13 cellular contexts compared by ENCODE assay signal in the genomic region with DNA sequence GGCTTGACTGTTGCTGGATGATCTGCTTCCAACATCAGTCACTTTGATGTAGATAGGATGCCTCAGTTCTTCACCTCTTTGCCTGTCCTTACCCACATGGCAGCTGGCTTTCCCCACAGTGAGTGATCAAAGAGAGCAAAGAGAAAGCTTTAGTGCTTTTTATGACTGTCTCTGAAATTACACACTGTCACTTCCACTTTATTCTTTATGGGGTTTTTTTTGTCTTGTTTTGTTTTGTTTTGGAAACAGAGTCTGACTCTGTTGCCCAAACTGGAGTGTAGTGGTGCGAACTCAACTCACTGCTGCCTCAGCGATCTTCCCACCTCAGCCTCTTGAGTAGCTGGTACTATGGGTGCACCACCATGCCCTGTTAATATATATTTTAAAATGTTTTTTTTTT. TPM values are rescaled to one million over a fixed set of nuclear protein-coding genes. Genes with fewer than 3 reads are reported as not detected.
A peak's percentile ranks its signal among the peaks of the same experiment; 100 is the strongest.
DNase-seq lines count a peak whose midpoint lies in the region; ATAC-seq, FAIRE-seq and TF ChIP-seq lines count a peak whose summit lies in the region.
"Had no signal": no experiment of that assay in that cellular context is flagged by ENCODE, and none has a peak within 500 bp of the region (broad histone marks: within the 10 kb centered on the region; RNA-seq: fewer than 3 reads in every experiment).

No MANE protein-coding gene starts in this region.

- TF ChIP-seq POLR2A in HepG2 (IDR thresholded peaks at IDR 0.05; ENCODE audit: insufficient read depth in 1 of 2, low read depth in 2 of 2, low read length in 2 of 2), result no peak

- H2AFZ ChIP-seq in HepG2 (ENCODE audit: low read length), result no peak overlapping the region

- H3K36me3 Mint-ChIP-seq in CD8-positive, alpha-beta memory T cell, result peaks cover 4 to 66% (median 10%) of the 10 kb centered on the region in 3 donors
- peaks cover 5% of the 10 kb centered on the region for H3K36me3 Mint-ChIP-seq in IgD-negative memory B cell
- H3K36me3 Mint-ChIP-seq in activated naive CD4-positive, alpha-beta T cell treated with anti-CD3 and anti-CD28 coated beads, Interleukin-2, amount 50 U/mL, for 72 hours, result peaks cover 0 to 10% of the 10 kb centered on the region in 2 donors

- H4K20me1 ChIP-seq in HepG2 (ENCODE audit: insufficient read depth, low read length), result no peaks in the 10 kb centered on the region

- BruUV-seq in HepG2 (replicated peaks; lab: Mats Ljungman, UMichigan), result no TSS peak

- H3K4me3 ChIP-seq in CD8-positive, alpha-beta memory T cell (ENCODE audit: low read length), result no peak overlapping the region
- H3K4me3 ChIP-seq in HepG2 (replicated peaks in 1 of 3; ENCODE audit: insufficient read depth in 1 of 3, low read depth in 2 of 3, low read length in 3 of 3) (no peak overlapping the region), small intestine (ENCODE audit: low read depth in 1 of 2, low read length in 2 of 2) (no peak overlapping the region)
- H3K4me3 ChIP-seq: esophagus muscularis mucosa had no signal

- POLR2A ChIA-PET in CD8-positive, alpha-beta memory T cell (lab: Charles Lee), result no interaction called here
- POLR2A ChIA-PET in HepG2 (lab: Yijun Ruan, JAX), result no interaction called here

- in situ Hi-C loops in HepG2 (cut with HindIII; ENCODE audit: extremely low pct_ligation_motif_present, low pct_unique_long_range_greater_than_20kb), result no loop called here

- H3K9me3 Mint-ChIP-seq in CD8-positive, alpha-beta memory T cell, result no peaks in the 10 kb centered on the region
- H3K9me3 Mint-ChIP-seq in IgD-negative memory B cell, result no peaks in the 10 kb centered on the region
- H3K9me3 Mint-ChIP-seq in activated naive CD4-positive, alpha-beta T cell treated with anti-CD3 and anti-CD28 coated beads, Interleukin-2, amount 50 U/mL, for 72 hours, result no peaks in the 10 kb centered on the region

- H3K27ac ChIP-seq in CD8-positive, alpha-beta memory T cell (ENCODE audit: low read depth, low read length), result no peak overlapping the region
- H3K27ac ChIP-seq in HepG2 (ENCODE audit: extremely low read length, insufficient read depth, low read length) (no peak overlapping the region), small intestine (ENCODE audit: low read depth in 1 of 2, low read length in 1 of 2) (no peak overlapping the region)
- H3K27ac ChIP-seq: esophagus muscularis mucosa had no signal

- H3K36me3 ChIP-seq in CD8-positive, alpha-beta memory T cell (ENCODE audit: insufficient read depth, low read length), result peaks cover 22% of the 10 kb centered on the region
- peaks cover 17 to 68% of the 10 kb centered on the region in 2 experiments; a peak in 4 of 5 replicates for H3K36me3 ChIP-seq in HepG2 (replicated peaks in 1 of 2; ENCODE audit: control insufficient read depth in 1 of 2, insufficient read depth in 2 of 2, low read length in 2 of 2)
- peaks cover 2 to 10% of the 10 kb centered on the region in 2 donors for H3K36me3 ChIP-seq in small intestine (ENCODE audit: control insufficient read depth in 2 of 2, insufficient read depth in 2 of 2, low read length in 2 of 2)

- no peak for TF ChIP-seq CTCF in HepG2 (CRISPR knock-in tag; IDR thresholded peaks at IDR 0.05)

- intact Hi-C loops in HepG2 (cut with micrococcal nuclease; ENCODE audit: unreplicated experiment), result no loop called here

- H3K4me1 ChIP-seq in CD8-positive, alpha-beta memory T cell (ENCODE audit: insufficient read depth, low read length), result no peaks in the 10 kb centered on the region
- H3K4me1 ChIP-seq in HepG2 (ENCODE audit: insufficient read depth, low read length) (no peaks in the 10 kb centered on the region), small intestine (ENCODE audit: control insufficient read depth in 2 of 2, insufficient read depth in 1 of 2, low read depth in 1 of 2, low read length in 1 of 2) (no peaks in the 10 kb centered on the region)
- H3K4me1 ChIP-seq: esophagus muscularis mucosa had no signal

- no peak for TF ChIP-seq RAD21 in HepG2 (CRISPR knock-in tag; IDR thresholded peaks at IDR 0.05)

- WGBS in HepG2 (ENCODE audit: low lambda C conversion rate), result 96% methylated on average over 2 of the region's 2 CpGs
- WGBS in small intestine, 3 donors, result 75 to 95% (median 84%) methylated on average over 2 of the region's 2 CpGs

- no peaks in the 10 kb centered on the region for H3K9me3 ChIP-seq in CD8-positive, alpha-beta memory T cell (ENCODE audit: low read length)
- H3K9me3 ChIP-seq in HepG2 (ENCODE audit: low read length) (no peaks in the 10 kb centered on the region), small intestine (ENCODE audit: control insufficient read depth, low read depth) (no peaks in the 10 kb centered on the region)
- H3K9me3 ChIP-seq: esophagus muscularis mucosa, SK-N-SH had no signal

- no peak for FAIRE-seq in HepG2 (lab: Jason Lieb, UNC)
- no peak for FAIRE-seq in small intestine (lab: Jason Lieb, UNC)

- TF ChIP-seq EP300 in HepG2 (IDR thresholded peaks at IDR 0.05; ENCODE audit: low read depth in 2 of 2, low read length in 2 of 2) (no peak), HepG2 (CRISPR knock-in tag; IDR thresholded peaks at IDR 0.05; ENCODE audit: borderline replicate concordance) (no peak)

- H3K4me2 ChIP-seq in HepG2 (ENCODE audit: low read depth, low read length), result no peak overlapping the region
- H3K4me2 ChIP-seq: SK-N-SH had no signal

- CTCF ChIA-PET in CD8-positive, alpha-beta memory T cell (lab: Charles Lee), result no interaction called here
- CTCF ChIA-PET in HepG2 (lab: Yijun Ruan, JAX; ENCODE audit: low intra/inter-chr PET ratio, low total read pairs), result no interaction called here

- no peaks in the 10 kb centered on the region for H3K27me3 ChIP-seq in CD8-positive, alpha-beta memory T cell (ENCODE audit: insufficient read depth, low read length, poor library complexity, severe bottlenecking)
- no peaks in the 10 kb centered on the region for H3K27me3 ChIP-seq in HepG2 (ENCODE audit: control insufficient read depth in 1 of 2, insufficient read depth in 2 of 2, low read length in 2 of 2)
- H3K27me3 ChIP-seq in small intestine (ENCODE audit: control insufficient read depth in 2 of 2, insufficient read depth in 2 of 2, low read length in 2 of 2), result no peaks in the 10 kb centered on the region
- H3K27me3 ChIP-seq: esophagus muscularis mucosa had no signal

- H3K79me2 ChIP-seq in HepG2 (ENCODE audit: insufficient read depth, low read length), result no peaks in the 10 kb centered on the region

- H3K4me1 Mint-ChIP-seq in CD8-positive, alpha-beta memory T cell, result peaks cover 2 to 17% (median 10%) of the 10 kb centered on the region in 3 donors
- peaks cover 6 to 14% (median 8%) of the 10 kb centered on the region in 3 donors for H3K4me1 Mint-ChIP-seq in IgD-negative memory B cell

- DNase-seq in CD8-positive, alpha-beta memory T cell, result no peak
- peak in 1 of 2 donors; percentile 20 for DNase-seq in activated naive CD4-positive, alpha-beta T cell treated with anti-CD3 and anti-CD28 coated beads, Interleukin-2, amount 50 U/mL, for 72 hours (ENCODE audit: low spot score in 2 of 2)
- DNase-seq in HepG2 (ENCODE audit: low spot score) (no peak), small intestine (no peak)
- DNase-seq: central memory CD4-positive, alpha-beta T cell; NCI-H446; SK-N-SH had no signal

- H3K27ac Mint-ChIP-seq in CD8-positive, alpha-beta memory T cell, result peak overlapping the region in 5 of 8 donors; percentile 21 to 83 (median 47)
- peak overlapping the region; percentile 19 to 81 (median 20) for H3K27ac Mint-ChIP-seq in IgD-negative memory B cell
- H3K27ac Mint-ChIP-seq in activated naive CD4-positive, alpha-beta T cell treated with anti-CD3 and anti-CD28 coated beads, Interleukin-2, amount 50 U/mL, for 72 hours, result peak overlapping the region in 1 of 2 donors; percentile 92

- ATAC-seq in GM18511 (IDR thresholded peaks at IDR 0.05; ENCODE audit: unreplicated experiment) (peak; percentile 30), HepG2 (no peak), HG02970 (IDR thresholded peaks at IDR 0.05; ENCODE audit: low FRiP score, unreplicated experiment) (no peak), GM21529 (IDR thresholded peaks at IDR 0.05; ENCODE audit: unreplicated experiment) (no peak)
- ATAC-seq in activated naive CD4-positive, alpha-beta T cell treated with anti-CD3 and anti-CD28 coated beads, Interleukin-2, amount 50 U/mL, for 72 hours, result peak; percentile 88 to 98
- ATAC-seq: sciatic nerve had no signal

- peak overlapping the region in 1 of 7 donors; percentile 52 for H3K4me3 Mint-ChIP-seq in CD8-positive, alpha-beta memory T cell
- peak overlapping the region in 3 of 4 donors; percentile 4 to 88 (median 65) for H3K4me3 Mint-ChIP-seq in IgD-negative memory B cell

- H3K9ac ChIP-seq in HepG2 (ENCODE audit: insufficient read depth, low read depth, low read length), result no peak overlapping the region
- H3K9ac ChIP-seq: SK-N-SH had no signal

- H3K27me3 Mint-ChIP-seq in CD8-positive, alpha-beta memory T cell, result no peaks in the 10 kb centered on the region
- no peaks in the 10 kb centered on the region for H3K27me3 Mint-ChIP-seq in IgD-negative memory B cell

RNA-seq across cellular contexts. Expression of a gene that starts 32.4 kb away (rescaled TPM):
- total RNA-seq in CD8-positive, alpha-beta memory T cell, result 10 to 100 TPM; 28.9 to 29.8 TPM
- polyA plus RNA-seq in CD8-positive, alpha-beta memory T cell, result 10.5 TPM
- 9.4 TPM for polyA plus RNA-seq in IgD-negative memory B cell
- 10 to 100 TPM; 32.5 to 36.9 TPM for total RNA-seq in activated naive CD4-positive, alpha-beta T cell treated with anti-CD3 and anti-CD28 coated beads, Interleukin-2, amount 50 U/mL, for 72 hours
- 41.5 and 52.6 TPM in 2 replicates for total RNA-seq in HepG2 (2016; rRNA removed; fragmentation: Illumina TruSeq; extraction: Trizol)
- 10.3 and 10.6 TPM in 2 replicates for total RNA-seq in HepG2 (2016; cell fraction: cytosol; rRNA removed; fragmentation: Illumina TruSeq; extraction: Trizol; ENCODE audit: low read depth)
- 39.8 and 49.7 TPM in 2 replicates for total RNA-seq in HepG2 (2016; cell fraction: insoluble cytoplasmic fraction; rRNA removed; fragmentation: Illumina TruSeq; extraction: Trizol)
- 33.9 and 34.4 TPM in 2 replicates for total RNA-seq in HepG2 (2016; cell fraction: membrane; rRNA removed; fragmentation: Illumina TruSeq; extraction: Trizol)
- total RNA-seq in HepG2 (2016; cell fraction: nucleus; rRNA removed; fragmentation: Illumina TruSeq; extraction: Trizol), result 39.4 and 43.9 TPM in 2 replicates
- 30.3 and 34.6 TPM in 2 replicates for polyA plus RNA-seq in HepG2 (2011; rRNA removed)
- polyA plus RNA-seq in HepG2 (2011; cell fraction: cytosol; rRNA removed), result 10.6 and 18.7 TPM in 2 replicates
- polyA plus RNA-seq in HepG2 (2011; cell fraction: nucleus; rRNA removed), result 23.1 and 31.3 TPM in 2 replicates
- 25.4 and 26.1 TPM in 2 replicates for polyA plus RNA-seq in HepG2 (2012)
- 8.0 and 8.8 TPM in 2 replicates for polyA plus RNA-seq in HepG2 (2016; cell fraction: cytosol; fragmentation: Illumina TruSeq; extraction: Trizol; ENCODE audit: low read depth)
- 39.1 and 45.0 TPM in 2 replicates for polyA plus RNA-seq in HepG2 (2016; cell fraction: insoluble cytoplasmic fraction; fragmentation: Illumina TruSeq; extraction: Trizol; ENCODE audit: low read depth)
- polyA plus RNA-seq in HepG2 (2016; cell fraction: membrane; fragmentation: Illumina TruSeq; extraction: Trizol; ENCODE audit: low read depth), result 19.7 and 20.6 TPM in 2 replicates
- polyA plus RNA-seq in HepG2 (2016; cell fraction: nucleus; fragmentation: Illumina TruSeq; extraction: Trizol; ENCODE audit: insufficient read depth, low read depth), result 53.8 and 56.9 TPM in 2 replicates
- 32.1 and 44.9 TPM in 2 replicates for polyA minus RNA-seq in HepG2 (2011; rRNA and poly(A)+ RNA removed; ENCODE audit: low replicate concordance)
- 24.9 and 25.5 TPM in 2 replicates for polyA minus RNA-seq in HepG2 (2011; cell fraction: cytosol; rRNA and poly(A)+ RNA removed)
- 61.3 and 65.8 TPM in 2 replicates for polyA minus RNA-seq in HepG2 (2011; cell fraction: nucleus; rRNA and poly(A)+ RNA removed)
- polyA plus RNA-seq in small intestine, result 10 to 100 TPM; 13.2 to 20.6 (median 19.2) TPM

RNA-seq across cellular contexts. Expression of a gene that starts 54.8 kb away (rescaled TPM):
- 10 to 100 TPM; 81.3 to 83.8 TPM for total RNA-seq in CD8-positive, alpha-beta memory T cell
- 27.5 TPM for polyA plus RNA-seq in CD8-positive, alpha-beta memory T cell
- polyA plus RNA-seq in IgD-negative memory B cell (24.2 TPM), HepG2 (2011; rRNA removed) (26.0 and 27.3 TPM in 2 replicates), small intestine (10 to 100 TPM; 17.0 to 21.2 (median 19.4) TPM)
- 100 to 1,000 TPM in 1 of 2 donors, 10 to 100 TPM in 1; 79.4 to 108 TPM for total RNA-seq in activated naive CD4-positive, alpha-beta T cell treated with anti-CD3 and anti-CD28 coated beads, Interleukin-2, amount 50 U/mL, for 72 hours
- total RNA-seq in HepG2 (2016; rRNA removed; fragmentation: Illumina TruSeq; extraction: Trizol), result 59.3 and 74.8 TPM in 2 replicates
- 9.2 and 10.8 TPM in 2 replicates for total RNA-seq in HepG2 (2016; cell fraction: cytosol; rRNA removed; fragmentation: Illumina TruSeq; extraction: Trizol; ENCODE audit: low read depth)
- total RNA-seq in HepG2 (2016; cell fraction: insoluble cytoplasmic fraction; rRNA removed; fragmentation: Illumina TruSeq; extraction: Trizol), result 57.7 and 74.7 TPM in 2 replicates
- total RNA-seq in HepG2 (2016; cell fraction: membrane; rRNA removed; fragmentation: Illumina TruSeq; extraction: Trizol), result 13.4 and 13.9 TPM in 2 replicates
- total RNA-seq in HepG2 (2016; cell fraction: nucleus; rRNA removed; fragmentation: Illumina TruSeq; extraction: Trizol), result 56.2 and 63.4 TPM in 2 replicates
- polyA plus RNA-seq in HepG2 (2011; cell fraction: cytosol; rRNA removed), result 9.4 and 11.2 TPM in 2 replicates
- polyA plus RNA-seq in HepG2 (2011; cell fraction: nucleus; rRNA removed), result 33.3 and 43.1 TPM in 2 replicates
- 36.2 and 43.7 TPM in 2 replicates for polyA plus RNA-seq in HepG2 (2012)
- polyA plus RNA-seq in HepG2 (2016; cell fraction: cytosol; fragmentation: Illumina TruSeq; extraction: Trizol; ENCODE audit: low read depth), result 1.3 and 1.7 TPM in 2 replicates
- 64.7 and 69.7 TPM in 2 replicates for polyA plus RNA-seq in HepG2 (2016; cell fraction: insoluble cytoplasmic fraction; fragmentation: Illumina TruSeq; extraction: Trizol; ENCODE audit: low read depth)
- polyA plus RNA-seq in HepG2 (2016; cell fraction: membrane; fragmentation: Illumina TruSeq; extraction: Trizol; ENCODE audit: low read depth), result 5.2 and 6.1 TPM in 2 replicates
- 57.5 and 72.7 TPM in 2 replicates for polyA plus RNA-seq in HepG2 (2016; cell fraction: nucleus; fragmentation: Illumina TruSeq; extraction: Trizol; ENCODE audit: insufficient read depth, low read depth)
- polyA minus RNA-seq in HepG2 (2011; rRNA and poly(A)+ RNA removed; ENCODE audit: low replicate concordance), result 29.9 and 61.5 TPM in 2 replicates
- 20.5 and 24.4 TPM in 2 replicates for polyA minus RNA-seq in HepG2 (2011; cell fraction: cytosol; rRNA and poly(A)+ RNA removed)
- 82.6 and 87.2 TPM in 2 replicates for polyA minus RNA-seq in HepG2 (2011; cell fraction: nucleus; rRNA and poly(A)+ RNA removed)

Comparison
In these comparisons a context has a peak if more than half of its experiments do, and no peak if none do; other contexts are left out.
1. ATAC-seq: peak in GM18511 (single experiment) and activated naive CD4-positive, alpha-beta T cell treated with anti-CD3 and anti-CD28 coated beads, Interleukin-2, amount 50 U/mL, for 72 hours (2 of 2); none in HepG2 (single experiment), HG02970 (single experiment) and GM21529 (single experiment).